ENCODE assay signal across 17 cellular contexts in the genomic region with DNA sequence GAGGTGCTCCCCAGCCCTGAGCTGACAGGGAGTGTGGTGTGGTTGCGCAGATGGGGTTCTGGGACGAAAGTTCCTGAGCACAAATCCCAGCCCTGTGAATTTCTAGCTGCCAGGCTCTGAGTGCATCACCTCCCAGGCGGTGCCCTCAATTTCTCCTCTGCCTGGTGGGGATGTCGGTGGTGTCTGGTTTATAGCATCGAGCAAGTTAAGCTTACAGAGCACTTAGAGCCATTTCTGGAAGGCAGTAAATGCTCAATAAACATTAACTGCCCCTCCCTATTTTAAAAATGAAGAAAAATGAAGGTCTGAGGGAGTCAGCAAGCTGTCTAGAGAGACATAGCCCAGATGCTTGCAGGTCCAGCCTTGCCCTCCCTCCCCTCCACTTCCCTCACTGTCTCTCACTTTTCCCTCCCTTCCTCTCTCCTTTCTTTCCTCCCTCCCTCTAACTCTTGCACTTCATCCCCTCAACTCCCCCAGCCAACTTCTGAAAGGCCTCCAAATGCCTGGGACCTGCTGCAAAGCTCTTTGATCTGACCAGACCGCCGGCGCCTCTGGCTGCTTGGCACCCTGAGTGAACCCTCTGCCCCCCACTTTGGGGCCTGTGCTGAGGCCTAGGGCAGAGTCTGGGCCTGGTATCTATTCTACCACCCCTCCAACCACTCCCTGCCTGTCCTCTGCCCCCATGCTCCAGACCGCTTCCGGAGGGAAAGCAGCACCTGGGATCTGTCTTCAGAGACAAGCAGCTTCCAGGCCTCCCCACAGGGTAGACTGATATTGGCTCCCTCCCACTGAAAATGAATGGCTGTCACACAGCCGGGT.
DNase-seq lines count a peak whose midpoint lies in the region; ATAC-seq and TF ChIP-seq lines count a peak whose summit lies in the region.
"Had no signal": no experiment of that assay in that cellular context is flagged by ENCODE, and none has a peak within 500 bp of the region (broad histone marks: within the 10 kb centered on the region; RNA-seq: fewer than 3 reads in every experiment).

No MANE protein-coding gene starts in this region.

- TF ChIP-seq EP300 in upper lobe of left lung (IDR thresholded peaks at IDR 0.05), result no peak

- peak overlapping the region; percentile 83 for H3K27ac ChIP-seq in cardiac muscle cell
- H3K27ac ChIP-seq in heart left ventricle, result peak overlapping the region in 1 of 12 donors; percentile 75
- H3K27ac ChIP-seq in upper lobe of left lung, result no peak overlapping the region
- H3K27ac ChIP-seq in smooth muscle cell (ENCODE audit: low read depth), result no peak overlapping the region
- H3K27ac ChIP-seq: gastrocnemius medialis, skin epidermis had no signal

- peak; percentile 41 to 79 for DNase-seq in cardiac muscle cell (ENCODE audit: low read depth in 1 of 2, low spot score in 1 of 2)
- no peak for DNase-seq in heart left ventricle
- DNase-seq in fibroblast of pulmonary artery (ENCODE audit: low read depth), result peak; percentile 59
- DNase-seq in neural crest cell (ENCODE audit: low read depth, low spot score), result no peak
- DNase-seq in upper lobe of left lung, result no peak
- no peak for DNase-seq in MV-4-11 (lab: John Stamatoyannopoulos, UW)
- DNase-seq in smooth muscle cell (lab: John Stamatoyannopoulos, UW; ENCODE audit: unreplicated experiment), result no peak
- no peak for DNase-seq in kidney glomerular epithelial cell (lab: John Stamatoyannopoulos, UW)
- DNase-seq: gastrocnemius medialis; mammary epithelial cell; NCI-H1092; stimulated activated naive B cell treated with anti-CD40 and anti-IgM and Interleukin-4, amounts not matched to agents 10 μg/mL and 1 μg/mL and 100 μg/mL, for 72 hours; SW 1271 had no signal

- peaks cover 2% of the 10 kb centered on the region for H3K9me3 Mint-ChIP-seq in neural crest cell
- H3K9me3 Mint-ChIP-seq: activated T-helper 17 cell treated with anti-CD3 and anti-CD28 coated beads, Interleukin-2, amount 50 U/mL, for 72 hours; central memory CD8-positive, alpha-beta T cell had no signal

- H3K27me3 ChIP-seq in cardiac muscle cell, result no peaks in the 10 kb centered on the region
- peaks cover 0 to 3% (median 0%) of the 10 kb centered on the region in 9 donors for H3K27me3 ChIP-seq in heart left ventricle
- no peaks in the 10 kb centered on the region for H3K27me3 ChIP-seq in upper lobe of left lung
- H3K27me3 ChIP-seq in smooth muscle cell (ENCODE audit: low read depth), result no peaks in the 10 kb centered on the region
- H3K27me3 ChIP-seq: gastrocnemius medialis had no signal

- no peaks in the 10 kb centered on the region for H3K79me2 ChIP-seq in smooth muscle cell (ENCODE audit: low read depth)

- no peaks in the 10 kb centered on the region for H3K27me3 Mint-ChIP-seq in neural crest cell (ENCODE audit: low read depth)
- H3K27me3 Mint-ChIP-seq: activated T-helper 17 cell treated with anti-CD3 and anti-CD28 coated beads, Interleukin-2, amount 50 U/mL, for 72 hours had no signal

- H4K20me1 ChIP-seq in smooth muscle cell (ENCODE audit: low read depth), result no peaks in the 10 kb centered on the region

- no peaks in the 10 kb centered on the region for H3K36me3 Mint-ChIP-seq in neural crest cell (ENCODE audit: low read depth)
- H3K36me3 Mint-ChIP-seq: CD14-positive monocyte; stimulated activated naive B cell treated with anti-CD40 and anti-IgM and Interleukin-4, amounts not matched to agents 10 μg/mL and 1 μg/mL and 100 μg/mL, for 72 hours had no signal

- no peak for TF ChIP-seq CTCF in cardiac muscle cell (IDR thresholded peaks at IDR 0.05; ENCODE audit: low read depth, low read length)
- no peak for TF ChIP-seq CTCF in heart left ventricle (IDR thresholded peaks at IDR 0.05)
- TF ChIP-seq CTCF in fibroblast of pulmonary artery (IDR thresholded peaks at IDR 0.05; ENCODE audit: low read length, missing control alignments), result no peak
- no peak for TF ChIP-seq CTCF in neural crest cell (conservative IDR thresholded peaks at IDR 0.05)
- no peak for TF ChIP-seq CTCF in upper lobe of left lung (IDR thresholded peaks at IDR 0.05)
- TF ChIP-seq CTCF in smooth muscle cell (IDR thresholded peaks at IDR 0.05; ENCODE audit: borderline replicate concordance, insufficient read depth, poor library complexity, severe bottlenecking), result no peak

- H3K27ac Mint-ChIP-seq in neural crest cell (ENCODE audit: unreplicated experiment), result peak overlapping the region; percentile 87
- H3K27ac Mint-ChIP-seq: activated T-helper 17 cell treated with anti-CD3 and anti-CD28 coated beads, Interleukin-2, amount 50 U/mL, for 72 hours; CD14-positive monocyte; stimulated activated naive B cell treated with anti-CD40 and anti-IgM and Interleukin-4, amounts not matched to agents 10 μg/mL and 1 μg/mL and 100 μg/mL, for 72 hours had no signal

- peak overlapping the region; percentile 23 for H3K4me3 Mint-ChIP-seq in neural crest cell
- H3K4me3 Mint-ChIP-seq: activated T-helper 17 cell treated with anti-CD3 and anti-CD28 coated beads, Interleukin-2, amount 50 U/mL, for 72 hours; CD14-positive monocyte; central memory CD8-positive, alpha-beta T cell; stimulated activated naive B cell treated with anti-CD40 and anti-IgM and Interleukin-4, amounts not matched to agents 10 μg/mL and 1 μg/mL and 100 μg/mL, for 72 hours had no signal

- ATAC-seq in heart left ventricle (no peak), upper lobe of left lung (ENCODE audit: low FRiP score in 2 of 2) (peak; percentile 10 to 12)
- ATAC-seq: activated T-helper 17 cell treated with anti-CD3 and anti-CD28 coated beads, Interleukin-2, amount 50 U/mL, for 72 hours; gastrocnemius medialis; stimulated activated naive B cell treated with anti-CD40 and anti-IgM and Interleukin-4, amounts not matched to agents 10 μg/mL and 1 μg/mL and 100 μg/mL, for 72 hours had no signal

- H3K9me3 ChIP-seq in cardiac muscle cell (ENCODE audit: low read depth) (no peaks in the 10 kb centered on the region), heart left ventricle (no peaks in the 10 kb centered on the region), upper lobe of left lung (no peaks in the 10 kb centered on the region), smooth muscle cell (replicated peaks; ENCODE audit: low read depth) (no peaks in the 10 kb centered on the region)
- H3K9me3 ChIP-seq: gastrocnemius medialis had no signal

- no peak overlapping the region for H2AFZ ChIP-seq in smooth muscle cell (ENCODE audit: low read depth)

- H3K4me1 ChIP-seq in cardiac muscle cell (ENCODE audit: low read depth), result peaks cover 36% of the 10 kb centered on the region
- H3K4me1 ChIP-seq in heart left ventricle, result no peaks in the 10 kb centered on the region
- no peaks in the 10 kb centered on the region for H3K4me1 ChIP-seq in upper lobe of left lung
- H3K4me1 ChIP-seq in smooth muscle cell (ENCODE audit: low read depth), result peaks cover 23% of the 10 kb centered on the region
- H3K4me1 ChIP-seq: gastrocnemius medialis had no signal

- peaks cover 59% of the 10 kb centered on the region for H3K4me1 Mint-ChIP-seq in neural crest cell
- H3K4me1 Mint-ChIP-seq: activated T-helper 17 cell treated with anti-CD3 and anti-CD28 coated beads, Interleukin-2, amount 50 U/mL, for 72 hours; CD14-positive monocyte; central memory CD8-positive, alpha-beta T cell; stimulated activated naive B cell treated with anti-CD40 and anti-IgM and Interleukin-4, amounts not matched to agents 10 μg/mL and 1 μg/mL and 100 μg/mL, for 72 hours had no signal

- no peaks in the 10 kb centered on the region for H3F3A ChIP-seq in smooth muscle cell (ENCODE audit: low read depth)

- WGBS in heart left ventricle, 4 donors, result 81 to 83% (median 83%) methylated on average over 9 to 11 of the region's 11 CpGs
- WGBS in upper lobe of left lung, 2 donors, result 83 to 88% methylated on average over 10 to 11 of the region's 11 CpGs
- 42% methylated on average over 11 of the region's 11 CpGs for WGBS in smooth muscle cell (ENCODE audit: low lambda C conversion rate)

- H3K4me2 ChIP-seq in smooth muscle cell, result no peak overlapping the region

- intact Hi-C loops in heart left ventricle (cut with DNase I), result no loop called here

- no peak overlapping the region for H3K9ac ChIP-seq in smooth muscle cell (ENCODE audit: low read depth)

- TF ChIP-seq POLR2A in heart left ventricle (IDR thresholded peaks at IDR 0.05) (no peak), upper lobe of left lung (IDR thresholded peaks at IDR 0.05) (no peak)

- H3K36me3 ChIP-seq in cardiac muscle cell (no peaks in the 10 kb centered on the region), heart left ventricle (no peaks in the 10 kb centered on the region), upper lobe of left lung (no peaks in the 10 kb centered on the region), smooth muscle cell (ENCODE audit: low read depth) (no peaks in the 10 kb centered on the region)
- H3K36me3 ChIP-seq: gastrocnemius medialis had no signal

- H3K4me3 ChIP-seq in cardiac muscle cell, result no peak overlapping the region
- no peak overlapping the region for H3K4me3 ChIP-seq in heart left ventricle
- H3K4me3 ChIP-seq in fibroblast of pulmonary artery (replicated peaks; ENCODE audit: low read depth, low read length), result no peak overlapping the region
- no peak overlapping the region for H3K4me3 ChIP-seq in upper lobe of left lung
- H3K4me3 ChIP-seq in smooth muscle cell, result no peak overlapping the region
- H3K4me3 ChIP-seq: gastrocnemius medialis, skin epidermis had no signal

Comparison
In these comparisons a context has a peak if more than half of its experiments do, and no peak if none do; other contexts are left out.
1. DNase-seq: peak in cardiac muscle cell (2 of 2) and fibroblast of pulmonary artery (single experiment); none in heart left ventricle (0 of 5), neural crest cell (single experiment), upper lobe of left lung (0 of 2), MV-4-11 (single experiment), smooth muscle cell (single experiment) and kidney glomerular epithelial cell (single experiment).
2. ATAC-seq: peak in upper lobe of left lung (2 of 2); none in heart left ventricle (0 of 4).